ENCODE assay signal across 8 cellular contexts in the genomic region with DNA sequence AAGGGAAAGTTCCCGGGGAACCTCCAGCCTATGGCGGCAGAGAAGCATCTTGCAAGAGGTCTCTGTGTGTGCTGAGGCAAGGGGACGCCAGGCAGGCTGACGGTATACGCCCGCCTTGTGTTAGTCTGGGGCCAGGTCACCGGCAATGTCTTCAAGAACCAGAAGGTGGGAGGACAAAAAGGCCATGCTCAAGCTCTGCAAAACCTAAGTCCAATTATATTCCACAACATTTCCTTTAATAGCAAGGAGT. TPM values are rescaled to one million over a fixed set of nuclear protein-coding genes. Genes with fewer than 3 reads are reported as not detected.
DNase-seq lines count a peak whose midpoint lies in the region; ATAC-seq and TF ChIP-seq lines count a peak whose summit lies in the region.

No MANE protein-coding gene starts in this region.

- peaks cover 11% of the 10 kb centered on the region for H3K36me3 Mint-ChIP-seq in osteocyte (ENCODE audit: unreplicated experiment)

- no peaks in the 10 kb centered on the region for H3K9me3 ChIP-seq in duodenal mucosa (ENCODE audit: control insufficient read depth in 1 of 2, low read length in 2 of 2)

- peaks cover 18 to 24% of the 10 kb centered on the region in 2 donors for H3K4me1 ChIP-seq in duodenal mucosa (ENCODE audit: control insufficient read depth in 1 of 2, insufficient read depth in 2 of 2, low read length in 2 of 2)

- DNase-seq in LNCaP clone FGC (ENCODE audit: low read depth) (no peak), osteocyte (ENCODE audit: extremely low spot score, unreplicated experiment) (no peak), NCI-H774 (lab: John Stamatoyannopoulos, UW) (no peak), G401 (ENCODE audit: low spot score) (no peak)

- peaks cover 26 to 28% of the 10 kb centered on the region in 2 donors for H3K36me3 ChIP-seq in duodenal mucosa (ENCODE audit: control insufficient read depth in 1 of 2, insufficient read depth in 2 of 2, low read length in 2 of 2)

- H3K4me1 Mint-ChIP-seq in osteocyte (ENCODE audit: unreplicated experiment), result peaks cover 26% of the 10 kb centered on the region

- in situ Hi-C loops in G401 (cut with HindIII; ENCODE audit: low sequenced_read_pairs), result no loop called here

- H3K9me3 Mint-ChIP-seq in osteocyte (ENCODE audit: unreplicated experiment), result no peaks in the 10 kb centered on the region

- H3K27me3 Mint-ChIP-seq in osteocyte (ENCODE audit: unreplicated experiment), result no peaks in the 10 kb centered on the region

- H3K27ac ChIP-seq in duodenal mucosa (ENCODE audit: low read depth, low read length), result peak overlapping the region; percentile 82

- peak overlapping the region; percentile 92 to 95 for H3K9ac ChIP-seq in duodenal mucosa (ENCODE audit: low read depth in 1 of 2, low read length in 2 of 2)

- peak overlapping the region; percentile 98 for H3K4me3 Mint-ChIP-seq in osteocyte (ENCODE audit: unreplicated experiment)

- H3K27me3 ChIP-seq in duodenal mucosa (ENCODE audit: control insufficient read depth in 1 of 2, insufficient read depth in 2 of 2, low read length in 2 of 2), result no peaks in the 10 kb centered on the region

- H3K4me3 ChIP-seq in LNCaP clone FGC (ENCODE audit: low read depth, low read length) (peak overlapping the region; percentile 100), duodenal mucosa (ENCODE audit: low read depth in 1 of 2, low read length in 2 of 2) (peak overlapping the region; percentile 100)

- peak overlapping the region; percentile 96 for H3K27ac Mint-ChIP-seq in osteocyte (ENCODE audit: unreplicated experiment)

- TF ChIP-seq CTCF in LNCaP clone FGC (IDR thresholded peaks at IDR 0.05; ENCODE audit: control insufficient read depth, extremely low read depth, insufficient read depth) (no peak), osteocyte (IDR thresholded peaks at IDR 0.05) (no peak)

- ATAC-seq in GM18867 (IDR thresholded peaks at IDR 0.05; ENCODE audit: unreplicated experiment) (peak; percentile 11), GM19328 (IDR thresholded peaks at IDR 0.05; ENCODE audit: unreplicated experiment) (no peak), HG02588 (IDR thresholded peaks at IDR 0.05; ENCODE audit: unreplicated experiment) (no peak)

RNA-seq across cellular contexts. Expression of a gene that starts 0.3 kb away (rescaled TPM):
- 13.2 and 13.5 TPM in 2 replicates for total RNA-seq in osteocyte
- 27.9 and 52.0 TPM in 2 replicates for total RNA-seq in G401 (2014; rRNA removed; shearing (Covaris generic))

RNA-seq across cellular contexts. Expression of a gene that starts 0.5 kb away (rescaled TPM):
- total RNA-seq in osteocyte, result 18.4 and 22.5 TPM in 2 replicates
- 12.0 and 21.2 TPM in 2 replicates for total RNA-seq in G401 (2014; rRNA removed; shearing (Covaris generic))

RNA-seq across cellular contexts. Expression of a gene that starts 15.0 kb away (rescaled TPM):
- 2.8 and 3.2 TPM in 2 replicates for total RNA-seq in osteocyte
- 0.44 and 2.8 TPM in 2 replicates for total RNA-seq in G401 (2014; rRNA removed; shearing (Covaris generic))

RNA-seq across cellular contexts. Expression of a gene that starts 20.8 kb away (rescaled TPM):
- 141 and 148 TPM in 2 replicates for total RNA-seq in osteocyte
- total RNA-seq in G401 (2014; rRNA removed; shearing (Covaris generic)), result 121 and 129 TPM in 2 replicates

RNA-seq across cellular contexts. Expression of a gene that starts 34.4 kb away (rescaled TPM):
- total RNA-seq in osteocyte, result 38.8 and 39.3 TPM in 2 replicates
- total RNA-seq in G401 (2014; rRNA removed; shearing (Covaris generic)), result 52.5 and 55.3 TPM in 2 replicates
